2 cellular contexts compared by ENCODE assay signal in the genomic region with DNA sequence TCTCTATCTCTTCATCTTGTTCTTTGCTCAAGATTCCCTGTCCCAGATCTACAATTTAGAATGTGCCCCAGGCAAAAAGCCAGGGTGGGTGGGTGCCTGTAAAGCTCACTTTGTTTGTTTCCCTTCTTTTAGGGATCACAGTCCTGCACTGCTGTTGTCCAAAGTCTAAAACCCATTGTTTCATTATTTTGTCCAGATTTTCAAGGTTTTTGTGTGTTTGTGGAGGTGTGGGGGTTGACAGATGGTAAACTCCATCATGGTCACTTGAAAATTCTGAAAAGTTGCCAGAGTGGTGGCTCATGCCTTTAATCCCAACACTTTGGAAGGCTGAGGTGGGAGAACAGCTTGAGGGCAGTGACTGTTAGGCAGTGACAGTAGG.
TF ChIP-seq lines count a peak whose summit lies in the region.

No MANE protein-coding gene starts in this region.

TF ChIP-seq in HepG2, 621 proteins besides CTCF, POLR2A, EP300 and RAD21 (continues in another document):
- TF ChIP-seq, protein P1, sequence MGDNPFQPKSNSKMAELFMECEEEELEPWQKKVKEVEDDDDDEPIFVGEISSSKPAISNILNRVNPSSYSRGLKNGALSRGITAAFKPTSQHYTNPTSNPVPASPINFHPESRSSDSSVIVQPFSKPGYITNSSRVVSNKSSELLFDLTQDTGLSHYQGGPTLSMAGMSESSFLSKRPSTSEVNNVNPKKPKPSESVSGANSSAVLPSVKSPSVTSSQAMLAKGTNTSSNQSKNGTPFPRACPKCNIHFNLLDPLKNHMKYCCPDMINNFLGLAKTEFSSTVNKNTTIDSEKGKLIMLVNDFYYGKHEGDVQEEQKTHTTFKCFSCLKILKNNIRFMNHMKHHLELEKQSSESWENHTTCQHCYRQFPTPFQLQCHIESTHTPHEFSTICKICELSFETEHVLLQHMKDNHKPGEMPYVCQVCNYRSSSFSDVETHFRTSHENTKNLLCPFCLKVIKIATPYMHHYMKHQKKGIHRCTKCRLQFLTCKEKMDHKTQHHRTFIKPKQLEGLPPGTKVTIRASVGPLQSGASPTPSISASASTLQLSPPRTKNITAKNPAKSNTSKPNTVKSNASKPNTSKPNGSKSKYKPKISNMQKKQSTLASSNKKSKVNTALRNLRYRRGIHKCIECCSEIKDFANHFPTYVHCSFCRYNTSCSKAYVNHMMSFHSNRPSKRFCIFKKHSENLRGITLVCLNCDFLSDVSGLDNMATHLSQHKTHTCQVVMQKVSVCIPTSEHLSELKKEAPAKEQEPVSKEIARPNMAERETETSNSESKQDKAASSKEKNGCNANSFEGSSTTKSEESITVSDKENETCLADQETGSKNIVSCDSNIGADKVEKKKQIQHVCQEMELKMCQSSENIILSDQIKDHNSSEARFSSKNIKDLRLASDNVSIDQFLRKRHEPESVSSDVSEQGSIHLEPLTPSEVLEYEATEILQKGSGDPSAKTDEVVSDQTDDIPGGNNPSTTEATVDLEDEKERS (CRISPR knock-in tag; IDR thresholded peaks at IDR 0.05), result peak; percentile 22; the same call in 1 of the 2 replicates
- peak; percentile 79; the same call in 1 of the 2 replicates for TF ChIP-seq SP5 (CRISPR knock-in tag; IDR thresholded peaks at IDR 0.05; ENCODE audit: borderline replicate concordance, low read depth)
- TF ChIP-seq ZNF333 (CRISPR knock-in tag; IDR thresholded peaks at IDR 0.05; ENCODE audit: borderline replicate concordance), result no peak
- TF ChIP-seq ZNF331 (CRISPR knock-in tag; IDR thresholded peaks at IDR 0.05), result 0 out of 2 replicates have a peak, but pooled peaks have one; percentile 37
- no peak; the same call in 1 of the 2 replicates for TF ChIP-seq SSRP1 (CRISPR knock-in tag; IDR thresholded peaks at IDR 0.05)
- TF ChIP-seq ZNF768 (CRISPR knock-in tag; IDR thresholded peaks at IDR 0.05), result no peak
- TF ChIP-seq NFE2L1 (CRISPR knock-in tag; IDR thresholded peaks at IDR 0.05; ENCODE audit: borderline replicate concordance), result no peak
- no peak for TF ChIP-seq AGO1 (IDR thresholded peaks at IDR 0.05; ENCODE audit: low read depth, low read length, poor library complexity, severe bottlenecking)
- peak; percentile 95 for TF ChIP-seq NCOR1 (IDR thresholded peaks at IDR 0.05; ENCODE audit: borderline replicate concordance, low read length)
- no peak for TF ChIP-seq HNRNPK (IDR thresholded peaks at IDR 0.05; ENCODE audit: low read depth, low read length, poor library complexity, severe bottlenecking)
- TF ChIP-seq, protein P2, sequence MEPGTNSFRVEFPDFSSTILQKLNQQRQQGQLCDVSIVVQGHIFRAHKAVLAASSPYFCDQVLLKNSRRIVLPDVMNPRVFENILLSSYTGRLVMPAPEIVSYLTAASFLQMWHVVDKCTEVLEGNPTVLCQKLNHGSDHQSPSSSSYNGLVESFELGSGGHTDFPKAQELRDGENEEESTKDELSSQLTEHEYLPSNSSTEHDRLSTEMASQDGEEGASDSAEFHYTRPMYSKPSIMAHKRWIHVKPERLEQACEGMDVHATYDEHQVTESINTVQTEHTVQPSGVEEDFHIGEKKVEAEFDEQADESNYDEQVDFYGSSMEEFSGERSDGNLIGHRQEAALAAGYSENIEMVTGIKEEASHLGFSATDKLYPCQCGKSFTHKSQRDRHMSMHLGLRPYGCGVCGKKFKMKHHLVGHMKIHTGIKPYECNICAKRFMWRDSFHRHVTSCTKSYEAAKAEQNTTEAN (CRISPR knock-in tag; conservative IDR thresholded peaks at IDR 0.05), result 0 out of 2 replicates have a peak, but pooled peaks have one; percentile 33
- TF ChIP-seq, protein P3, sequence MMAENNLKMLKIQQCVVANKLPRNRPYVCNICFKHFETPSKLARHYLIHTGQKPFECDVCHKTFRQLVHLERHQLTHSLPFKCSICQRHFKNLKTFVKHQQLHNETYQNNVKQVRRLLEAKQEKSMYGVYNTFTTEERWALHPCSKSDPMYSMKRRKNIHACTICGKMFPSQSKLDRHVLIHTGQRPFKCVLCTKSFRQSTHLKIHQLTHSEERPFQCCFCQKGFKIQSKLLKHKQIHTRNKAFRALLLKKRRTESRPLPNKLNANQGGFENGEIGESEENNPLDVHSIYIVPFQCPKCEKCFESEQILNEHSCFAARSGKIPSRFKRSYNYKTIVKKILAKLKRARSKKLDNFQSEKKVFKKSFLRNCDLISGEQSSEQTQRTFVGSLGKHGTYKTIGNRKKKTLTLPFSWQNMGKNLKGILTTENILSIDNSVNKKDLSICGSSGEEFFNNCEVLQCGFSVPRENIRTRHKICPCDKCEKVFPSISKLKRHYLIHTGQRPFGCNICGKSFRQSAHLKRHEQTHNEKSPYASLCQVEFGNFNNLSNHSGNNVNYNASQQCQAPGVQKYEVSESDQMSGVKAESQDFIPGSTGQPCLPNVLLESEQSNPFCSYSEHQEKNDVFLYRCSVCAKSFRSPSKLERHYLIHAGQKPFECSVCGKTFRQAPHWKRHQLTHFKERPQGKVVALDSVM (CRISPR knock-in tag; IDR thresholded peaks at IDR 0.05), result no peak
- 0 out of 2 replicates have a peak, but pooled peaks have one; percentile 13 for TF ChIP-seq GATAD1 (CRISPR knock-in tag; IDR thresholded peaks at IDR 0.05)
- TF ChIP-seq ZNF224 (CRISPR knock-in tag; IDR thresholded peaks at IDR 0.05), result no peak
- TF ChIP-seq, protein P4, sequence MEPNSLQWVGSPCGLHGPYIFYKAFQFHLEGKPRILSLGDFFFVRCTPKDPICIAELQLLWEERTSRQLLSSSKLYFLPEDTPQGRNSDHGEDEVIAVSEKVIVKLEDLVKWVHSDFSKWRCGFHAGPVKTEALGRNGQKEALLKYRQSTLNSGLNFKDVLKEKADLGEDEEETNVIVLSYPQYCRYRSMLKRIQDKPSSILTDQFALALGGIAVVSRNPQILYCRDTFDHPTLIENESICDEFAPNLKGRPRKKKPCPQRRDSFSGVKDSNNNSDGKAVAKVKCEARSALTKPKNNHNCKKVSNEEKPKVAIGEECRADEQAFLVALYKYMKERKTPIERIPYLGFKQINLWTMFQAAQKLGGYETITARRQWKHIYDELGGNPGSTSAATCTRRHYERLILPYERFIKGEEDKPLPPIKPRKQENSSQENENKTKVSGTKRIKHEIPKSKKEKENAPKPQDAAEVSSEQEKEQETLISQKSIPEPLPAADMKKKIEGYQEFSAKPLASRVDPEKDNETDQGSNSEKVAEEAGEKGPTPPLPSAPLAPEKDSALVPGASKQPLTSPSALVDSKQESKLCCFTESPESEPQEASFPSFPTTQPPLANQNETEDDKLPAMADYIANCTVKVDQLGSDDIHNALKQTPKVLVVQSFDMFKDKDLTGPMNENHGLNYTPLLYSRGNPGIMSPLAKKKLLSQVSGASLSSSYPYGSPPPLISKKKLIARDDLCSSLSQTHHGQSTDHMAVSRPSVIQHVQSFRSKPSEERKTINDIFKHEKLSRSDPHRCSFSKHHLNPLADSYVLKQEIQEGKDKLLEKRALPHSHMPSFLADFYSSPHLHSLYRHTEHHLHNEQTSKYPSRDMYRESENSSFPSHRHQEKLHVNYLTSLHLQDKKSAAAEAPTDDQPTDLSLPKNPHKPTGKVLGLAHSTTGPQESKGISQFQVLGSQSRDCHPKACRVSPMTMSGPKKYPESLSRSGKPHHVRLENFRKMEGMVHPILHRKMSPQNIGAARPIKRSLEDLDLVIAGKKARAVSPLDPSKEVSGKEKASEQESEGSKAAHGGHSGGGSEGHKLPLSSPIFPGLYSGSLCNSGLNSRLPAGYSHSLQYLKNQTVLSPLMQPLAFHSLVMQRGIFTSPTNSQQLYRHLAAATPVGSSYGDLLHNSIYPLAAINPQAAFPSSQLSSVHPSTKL (CRISPR knock-in tag; IDR thresholded peaks at IDR 0.05), result peak; percentile 88
- TF ChIP-seq SALL1 (CRISPR knock-in tag; IDR thresholded peaks at IDR 0.05), result peak; percentile 66; the same call in 1 of the 2 replicates
- TF ChIP-seq ZNF205 (CRISPR knock-in tag; IDR thresholded peaks at IDR 0.05), result no peak

TF ChIP-seq in SK-N-SH, 30 proteins besides CTCF, POLR2A, EP300 and RAD21:
- TF ChIP-seq MEF2A (IDR thresholded peaks at IDR 0.05; ENCODE audit: borderline replicate concordance, low read depth) (no peak), NFIC (IDR thresholded peaks at IDR 0.05; ENCODE audit: borderline replicate concordance) (no peak), EZH2phosphoT487 (IDR thresholded peaks at IDR 0.05; ENCODE audit: borderline replicate concordance, low read depth) (no peak), RCOR1 (IDR thresholded peaks at IDR 0.05; ENCODE audit: low read length) (no peak), RXRA (IDR thresholded peaks at IDR 0.05; ENCODE audit: borderline replicate concordance, low read depth) (no peak), NRF1 (IDR thresholded peaks at IDR 0.05; ENCODE audit: low read depth, low read length) (no peak), GATA2 (CRISPR knock-in tag; IDR thresholded peaks at IDR 0.05) (no peak), GABPA (IDR thresholded peaks at IDR 0.05; ENCODE audit: low read depth) (no peak), FOXM1 (IDR thresholded peaks at IDR 0.05; ENCODE audit: low read depth) (no peak), MXI1 (IDR thresholded peaks at IDR 0.05; ENCODE audit: low read depth, low read length) (no peak), JUND (IDR thresholded peaks at IDR 0.05) (no peak)
- TF ChIP-seq, protein P5, sequence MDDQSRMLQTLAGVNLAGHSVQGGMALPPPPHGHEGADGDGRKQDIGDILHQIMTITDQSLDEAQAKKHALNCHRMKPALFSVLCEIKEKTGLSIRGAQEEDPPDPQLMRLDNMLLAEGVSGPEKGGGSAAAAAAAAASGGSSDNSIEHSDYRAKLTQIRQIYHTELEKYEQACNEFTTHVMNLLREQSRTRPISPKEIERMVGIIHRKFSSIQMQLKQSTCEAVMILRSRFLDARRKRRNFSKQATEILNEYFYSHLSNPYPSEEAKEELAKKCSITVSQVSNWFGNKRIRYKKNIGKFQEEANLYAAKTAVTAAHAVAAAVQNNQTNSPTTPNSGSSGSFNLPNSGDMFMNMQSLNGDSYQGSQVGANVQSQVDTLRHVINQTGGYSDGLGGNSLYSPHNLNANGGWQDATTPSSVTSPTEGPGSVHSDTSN (IDR thresholded peaks at IDR 0.05), result no peak
- TF ChIP-seq, protein P6, sequence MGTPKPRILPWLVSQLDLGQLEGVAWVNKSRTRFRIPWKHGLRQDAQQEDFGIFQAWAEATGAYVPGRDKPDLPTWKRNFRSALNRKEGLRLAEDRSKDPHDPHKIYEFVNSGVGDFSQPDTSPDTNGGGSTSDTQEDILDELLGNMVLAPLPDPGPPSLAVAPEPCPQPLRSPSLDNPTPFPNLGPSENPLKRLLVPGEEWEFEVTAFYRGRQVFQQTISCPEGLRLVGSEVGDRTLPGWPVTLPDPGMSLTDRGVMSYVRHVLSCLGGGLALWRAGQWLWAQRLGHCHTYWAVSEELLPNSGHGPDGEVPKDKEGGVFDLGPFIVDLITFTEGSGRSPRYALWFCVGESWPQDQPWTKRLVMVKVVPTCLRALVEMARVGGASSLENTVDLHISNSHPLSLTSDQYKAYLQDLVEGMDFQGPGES (IDR thresholded peaks at IDR 0.05; ENCODE audit: low read depth, low read length), result no peak
- TF ChIP-seq, protein P7, sequence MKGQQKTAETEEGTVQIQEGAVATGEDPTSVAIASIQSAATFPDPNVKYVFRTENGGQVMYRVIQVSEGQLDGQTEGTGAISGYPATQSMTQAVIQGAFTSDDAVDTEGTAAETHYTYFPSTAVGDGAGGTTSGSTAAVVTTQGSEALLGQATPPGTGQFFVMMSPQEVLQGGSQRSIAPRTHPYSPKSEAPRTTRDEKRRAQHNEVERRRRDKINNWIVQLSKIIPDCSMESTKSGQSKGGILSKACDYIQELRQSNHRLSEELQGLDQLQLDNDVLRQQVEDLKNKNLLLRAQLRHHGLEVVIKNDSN (IDR thresholded peaks at IDR 0.05; ENCODE audit: borderline replicate concordance, low read depth), result no peak
- TF ChIP-seq, protein P8, sequence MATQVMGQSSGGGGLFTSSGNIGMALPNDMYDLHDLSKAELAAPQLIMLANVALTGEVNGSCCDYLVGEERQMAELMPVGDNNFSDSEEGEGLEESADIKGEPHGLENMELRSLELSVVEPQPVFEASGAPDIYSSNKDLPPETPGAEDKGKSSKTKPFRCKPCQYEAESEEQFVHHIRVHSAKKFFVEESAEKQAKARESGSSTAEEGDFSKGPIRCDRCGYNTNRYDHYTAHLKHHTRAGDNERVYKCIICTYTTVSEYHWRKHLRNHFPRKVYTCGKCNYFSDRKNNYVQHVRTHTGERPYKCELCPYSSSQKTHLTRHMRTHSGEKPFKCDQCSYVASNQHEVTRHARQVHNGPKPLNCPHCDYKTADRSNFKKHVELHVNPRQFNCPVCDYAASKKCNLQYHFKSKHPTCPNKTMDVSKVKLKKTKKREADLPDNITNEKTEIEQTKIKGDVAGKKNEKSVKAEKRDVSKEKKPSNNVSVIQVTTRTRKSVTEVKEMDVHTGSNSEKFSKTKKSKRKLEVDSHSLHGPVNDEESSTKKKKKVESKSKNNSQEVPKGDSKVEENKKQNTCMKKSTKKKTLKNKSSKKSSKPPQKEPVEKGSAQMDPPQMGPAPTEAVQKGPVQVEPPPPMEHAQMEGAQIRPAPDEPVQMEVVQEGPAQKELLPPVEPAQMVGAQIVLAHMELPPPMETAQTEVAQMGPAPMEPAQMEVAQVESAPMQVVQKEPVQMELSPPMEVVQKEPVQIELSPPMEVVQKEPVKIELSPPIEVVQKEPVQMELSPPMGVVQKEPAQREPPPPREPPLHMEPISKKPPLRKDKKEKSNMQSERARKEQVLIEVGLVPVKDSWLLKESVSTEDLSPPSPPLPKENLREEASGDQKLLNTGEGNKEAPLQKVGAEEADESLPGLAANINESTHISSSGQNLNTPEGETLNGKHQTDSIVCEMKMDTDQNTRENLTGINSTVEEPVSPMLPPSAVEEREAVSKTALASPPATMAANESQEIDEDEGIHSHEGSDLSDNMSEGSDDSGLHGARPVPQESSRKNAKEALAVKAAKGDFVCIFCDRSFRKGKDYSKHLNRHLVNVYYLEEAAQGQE (IDR thresholded peaks at IDR 0.05; ENCODE audit: low read depth, low read length), result no peak
TF ChIP-seq in SK-N-SH: peak in this region for 0.
